In genomic region chr5:1390333-1390732, GRCh38 we compare ENCODE assay signal across 20 cellular contexts. TPM values are rescaled to one million over a fixed set of nuclear protein-coding genes. Genes with fewer than 3 reads are reported as not detected.
"Had no signal": no experiment of that assay in that cellular context is flagged by ENCODE, and none has a peak within 500 bp of the region (broad histone marks: within the 10 kb centered on the region; RNA-seq: fewer than 3 reads in every experiment).

No MANE protein-coding gene starts in this region.

- DNase-seq: IMR-90, Karpas-422, KG1, MM.1S, NCI-H1092 treated with DMSO at 0.1 percent for 48 hours, NCI-H1436, NCI-H187, NCI-H2029, NCI-H2081 treated with DMSO at 0.1 percent for 48 hours, NCI-H2171, NCI-H226, NCI-H510A, NCI-H524 treated with DMSO at 0.1 percent for 48 hours, RPMI8226, SK-N-SH, SW 1271, T-cell had no signal

- H3K27ac ChIP-seq: HL-60 had no signal

- FAIRE-seq: RCC 7860 had no signal

- ATAC-seq: T-cell had no signal

- H3K4me2 ChIP-seq: SK-N-SH had no signal

- H3K9ac ChIP-seq: SK-N-SH had no signal

- H3K9me3 ChIP-seq: SK-N-SH had no signal

RNA-seq across cellular contexts. Expression of gene SLC6A3, which starts 54.9 kb away (rescaled TPM):
- total RNA-seq: IMR-90, SK-MEL-5 had no signal
- polyA plus RNA-seq: IMR-90, SK-N-SH had no signal
